In the genomic region with DNA sequence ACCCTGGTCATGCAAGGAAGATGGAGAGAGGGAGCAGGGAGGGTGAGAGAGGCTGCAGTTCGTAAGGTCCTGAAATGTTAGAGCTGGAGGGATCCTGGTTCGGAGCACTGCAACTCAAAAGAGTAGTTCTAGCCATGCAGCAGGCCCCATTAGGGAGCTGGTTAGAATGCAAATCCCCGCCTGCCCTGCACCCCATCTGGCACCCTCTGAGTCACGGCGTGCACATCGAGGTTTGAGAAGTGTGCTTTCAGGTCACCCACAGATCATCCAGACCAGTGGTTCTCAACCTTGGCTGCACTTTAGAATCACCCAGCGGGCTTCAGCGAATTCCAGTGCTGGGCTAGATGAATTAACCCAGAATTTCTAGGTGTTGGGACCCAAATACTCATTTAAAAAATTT, we compare ENCODE assay signal across 12 cellular contexts. TPM values are rescaled to one million over a fixed set of nuclear protein-coding genes. Genes with fewer than 3 reads are reported as not detected.
DNase-seq lines count a peak whose midpoint lies in the region; ATAC-seq and TF ChIP-seq lines count a peak whose summit lies in the region.
"Had no signal": no experiment of that assay in that cellular context is flagged by ENCODE, and none has a peak within 500 bp of the region (broad histone marks: within the 10 kb centered on the region; RNA-seq: fewer than 3 reads in every experiment).

No MANE protein-coding gene starts in this region.

- no peak overlapping the region; the same call in 1 of the 2 replicates for H3K4me3 ChIP-seq in HUES6 (ENCODE audit: low read depth, low read length)
- no peak overlapping the region for H3K4me3 ChIP-seq in spleen
- no peak overlapping the region for H3K4me3 ChIP-seq in sigmoid colon
- no peak overlapping the region for H3K4me3 ChIP-seq in left lung
- H3K4me3 ChIP-seq: heart right ventricle had no signal

- H3K4me1 Mint-ChIP-seq in activated naive CD4-positive, alpha-beta T cell treated with anti-CD3 and anti-CD28 coated beads, Interleukin-2, amount 10 ng/mL, durations not matched to agents 7 days and 5 days = no peaks in the 10 kb centered on the region

- TF ChIP-seq POLR2A in spleen (IDR thresholded peaks at IDR 0.05) (no peak), sigmoid colon (IDR thresholded peaks at IDR 0.05) (no peak)

- DNase-seq in spleen (peak; percentile 54), sigmoid colon (no peak), left lung (no peak), HUDEP-2 (lab: John Stamatoyannopoulos, UW; ENCODE audit: unreplicated experiment in 76 of 76) (no peak)
- DNase-seq in activated naive CD4-positive, alpha-beta T cell treated with anti-CD3 and anti-CD28 coated beads, Interleukin-2, amount 10 ng/mL, durations not matched to agents 7 days and 5 days = no peak
- DNase-seq: activated CD8-positive, alpha-beta T cell treated with anti-CD3 and anti-CD28 coated beads, Interleukin-2, amount 10 ng/mL, durations not matched to agents 7 days and 5 days; heart right ventricle had no signal

- H3K27ac ChIP-seq in HUES6 (ENCODE audit: low read depth, low read length) (no peak overlapping the region), spleen (no peak overlapping the region), sigmoid colon (no peak overlapping the region), left lung (no peak overlapping the region)

- peaks cover 4% of the 10 kb centered on the region for H3K27me3 Mint-ChIP-seq in activated naive CD4-positive, alpha-beta T cell treated with anti-CD3 and anti-CD28 coated beads, Interleukin-2, amount 10 ng/mL, durations not matched to agents 7 days and 5 days
- H3K27me3 Mint-ChIP-seq: brain had no signal

- peak; percentile 94 for ATAC-seq in GM19324 (IDR thresholded peaks at IDR 0.05; ENCODE audit: low FRiP score, unreplicated experiment)
- peak; percentile 81 for ATAC-seq in HG02642 (IDR thresholded peaks at IDR 0.05; ENCODE audit: poor library complexity, unreplicated experiment)
- no peak for ATAC-seq in left lung
- ATAC-seq: activated CD8-positive, alpha-beta T cell treated with anti-CD3 and anti-CD28 coated beads, Interleukin-2, amount 10 ng/mL, durations not matched to agents 7 days and 5 days had no signal

- no peak for TF ChIP-seq EP300 in sigmoid colon (IDR thresholded peaks at IDR 0.05)

- H3K4me1 ChIP-seq in HUES6 (ENCODE audit: control insufficient read depth, insufficient read depth, low read length) (peaks cover 33% of the 10 kb centered on the region), spleen (peaks cover 0 to 18% (median 5%) of the 10 kb centered on the region in 6 donors), sigmoid colon (no peaks in the 10 kb centered on the region), left lung (no peaks in the 10 kb centered on the region)

- no peak overlapping the region for H3K4me3 Mint-ChIP-seq in activated naive CD4-positive, alpha-beta T cell treated with anti-CD3 and anti-CD28 coated beads, Interleukin-2, amount 10 ng/mL, durations not matched to agents 7 days and 5 days
- H3K4me3 Mint-ChIP-seq: activated CD8-positive, alpha-beta T cell treated with anti-CD3 and anti-CD28 coated beads, Interleukin-2, amount 10 ng/mL, durations not matched to agents 7 days and 5 days; brain; neural crest cell had no signal

- H3K36me3 ChIP-seq in HUES6 (ENCODE audit: control insufficient read depth, insufficient read depth, low read length) = peaks cover 13% of the 10 kb centered on the region; the same call in 1 of the 2 replicates
- peaks cover 0 to 42% (median 15%) of the 10 kb centered on the region in 6 donors for H3K36me3 ChIP-seq in spleen
- H3K36me3 ChIP-seq in sigmoid colon = peaks cover 0 to 23% (median 11%) of the 10 kb centered on the region in 4 donors
- peaks cover 0 to 21% of the 10 kb centered on the region in 2 donors for H3K36me3 ChIP-seq in left lung

- H3K9me3 ChIP-seq in HUES6 (ENCODE audit: control insufficient read depth, insufficient read depth, low read depth, low read length) = peaks cover 11% of the 10 kb centered on the region; the same call in 1 of the 2 replicates
- peaks cover 0 to 6% (median 0%) of the 10 kb centered on the region in 8 donors for H3K9me3 ChIP-seq in spleen
- no peaks in the 10 kb centered on the region for H3K9me3 ChIP-seq in sigmoid colon
- H3K9me3 ChIP-seq in left lung = no peaks in the 10 kb centered on the region

- TF ChIP-seq CTCF in spleen (IDR thresholded peaks at IDR 0.05 in 8 of 11, conservative IDR thresholded peaks at IDR 0.05 in 3 of 11) (no peak), sigmoid colon (IDR thresholded peaks at IDR 0.05) (no peak), left lung (IDR thresholded peaks at IDR 0.05) (no peak)

- no peak overlapping the region for H3K27ac Mint-ChIP-seq in activated naive CD4-positive, alpha-beta T cell treated with anti-CD3 and anti-CD28 coated beads, Interleukin-2, amount 10 ng/mL, durations not matched to agents 7 days and 5 days
- H3K27ac Mint-ChIP-seq: activated CD8-positive, alpha-beta T cell treated with anti-CD3 and anti-CD28 coated beads, Interleukin-2, amount 10 ng/mL, durations not matched to agents 7 days and 5 days had no signal

- H3K9me3 Mint-ChIP-seq in activated naive CD4-positive, alpha-beta T cell treated with anti-CD3 and anti-CD28 coated beads, Interleukin-2, amount 10 ng/mL, durations not matched to agents 7 days and 5 days = no peaks in the 10 kb centered on the region

- no peaks in the 10 kb centered on the region for H3K27me3 ChIP-seq in HUES6 (ENCODE audit: control insufficient read depth, insufficient read depth, low read length)
- H3K27me3 ChIP-seq in spleen (replicated peaks in 1 of 7) = no peaks in the 10 kb centered on the region
- no peaks in the 10 kb centered on the region for H3K27me3 ChIP-seq in sigmoid colon
- H3K27me3 ChIP-seq in left lung = no peaks in the 10 kb centered on the region
- H3K27me3 ChIP-seq: heart right ventricle had no signal

- CTCF ChIA-PET in activated naive CD4-positive, alpha-beta T cell treated with anti-CD3 and anti-CD28 coated beads, Interleukin-2, amount 10 ng/mL, durations not matched to agents 7 days and 5 days (lab: Charles Lee) = no interaction called here

- peak overlapping the region; percentile 19 for H3K9ac ChIP-seq in HUES6 (ENCODE audit: low read length)

- intact Hi-C loops in spleen (cut with DNase I; ENCODE audit: low total_unique reads) (no loop called here), sigmoid colon (cut with DNase I) (no loop called here), left lung (cut with DNase I) (no loop called here)

- WGBS in spleen, 5 donors = 76 to 85% (median 82%) methylated on average over 7 to 8 of the region's 8 CpGs
- 87 to 88% methylated on average over 8 of the region's 8 CpGs for WGBS in sigmoid colon, 2 donors

- H3K36me3 Mint-ChIP-seq in activated naive CD4-positive, alpha-beta T cell treated with anti-CD3 and anti-CD28 coated beads, Interleukin-2, amount 10 ng/mL, durations not matched to agents 7 days and 5 days = no peaks in the 10 kb centered on the region

RNA-seq across cellular contexts. Expression of gene ST3GAL4, which starts 48.2 kb away (rescaled TPM):
- total RNA-seq in spleen (100 to 1,000 TPM in 1 of 7 donors, 10 to 100 TPM in 6; 41.2 to 102 (median 53.0) TPM), sigmoid colon (10 to 100 TPM; 43.1 to 69.2 (median 45.5) TPM), left lung (10 to 100 TPM; 33.1 to 35.9 TPM)
- polyA plus RNA-seq in spleen (10 to 100 TPM; 12.8 to 25.0 (median 22.4) TPM), sigmoid colon (100 to 1,000 TPM; 211 to 336 (median 268) TPM)
